In genomic region chr22:17258015-17258827, GRCh38 we compare ENCODE assay signal across 8 cellular contexts. TPM values are rescaled to one million over a fixed set of nuclear protein-coding genes. Genes with fewer than 3 reads are reported as not detected.
DNase-seq lines count a peak whose midpoint lies in the region; ATAC-seq and TF ChIP-seq lines count a peak whose summit lies in the region.

No MANE protein-coding gene starts in this region.

- no peaks in the 10 kb centered on the region for H3K27me3 ChIP-seq in cardiac muscle cell

- no peak for TF ChIP-seq CTCF in cardiac muscle cell (IDR thresholded peaks at IDR 0.05; ENCODE audit: low read depth, low read length)

- intact Hi-C loops in sciatic nerve (cut with DNase I) = no loop called here

- DNase-seq in D341Med (ENCODE audit: low spot score) = peak; percentile 73
- DNase-seq in NCI-H526 (lab: John Stamatoyannopoulos, UW) = peak; percentile 79 to 83
- peak; percentile 23 for DNase-seq in activated T-cell treated with anti-CD3 and anti-CD28 coated beads for 1 hour (ENCODE audit: low read depth)
- DNase-seq in cardiac muscle cell (ENCODE audit: low read depth in 1 of 2, low spot score in 1 of 2) = peak; percentile 35 to 79
- DNase-seq in sciatic nerve (ENCODE audit: low spot score) = peak; percentile 69
- no peak for DNase-seq in effector CD8-positive, alpha-beta T cell (lab: John Stamatoyannopoulos, UW)

- H3K4me3 ChIP-seq in cardiac muscle cell = no peak overlapping the region

- no peaks in the 10 kb centered on the region for H3K36me3 ChIP-seq in cardiac muscle cell

- H3K4me1 ChIP-seq in cardiac muscle cell (ENCODE audit: low read depth) = peaks cover 24% of the 10 kb centered on the region

- ATAC-seq in GM19455 (IDR thresholded peaks at IDR 0.05; ENCODE audit: unreplicated experiment) = peak; percentile 90
- ATAC-seq in HG03460 (IDR thresholded peaks at IDR 0.05; ENCODE audit: unreplicated experiment) = peak; percentile 84
- ATAC-seq in sciatic nerve = peak; percentile 94

- H3K9me3 ChIP-seq in cardiac muscle cell (ENCODE audit: low read depth) = no peaks in the 10 kb centered on the region

- H3K27ac ChIP-seq in cardiac muscle cell = peak overlapping the region; percentile 73

RNA-seq across cellular contexts. Expression of gene ADA2, which starts 39.0 kb away (rescaled TPM):
- total RNA-seq in cardiac muscle cell (0.83 and 1.5 TPM in 2 replicates), sciatic nerve (29.6 TPM)
- 2.6 and 2.7 TPM in 2 replicates for polyA plus RNA-seq in cardiac muscle cell

Comparison
In these comparisons a context has a peak if more than half of its experiments do, and no peak if none do; other contexts are left out.
1. RNA of gene ADA2, which starts 39.0 kb away (total RNA-seq): 29.6 TPM in sciatic nerve (single experiment); 0.83 to 1.5 TPM in cardiac muscle cell; every median in the first group is over 10 times any median in the second.
2. Peak in every context shown above with its lines, with median percentiles within 50 percentile points of each other: ATAC-seq.